23 cellular contexts compared by ENCODE assay signal in the genomic region with DNA sequence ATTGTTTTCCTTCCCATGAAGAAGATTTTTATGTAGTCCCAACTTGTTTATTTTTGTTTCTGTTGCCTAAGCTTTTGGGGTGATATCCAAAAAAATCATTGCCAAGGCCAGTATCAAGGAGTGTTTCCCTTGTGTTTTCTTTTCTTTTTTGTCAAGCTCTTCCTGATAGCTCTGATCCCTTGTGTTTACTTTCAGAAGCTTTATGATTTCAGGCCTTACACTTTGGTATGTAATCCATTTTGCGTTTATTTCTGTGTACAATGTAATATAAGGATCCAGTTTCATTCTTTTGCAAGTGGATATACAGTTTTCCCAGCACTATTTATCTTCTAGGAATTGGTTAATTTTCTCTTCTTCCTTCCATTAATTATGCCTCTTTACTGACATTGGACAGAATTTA.
DNase-seq lines count a peak whose midpoint lies in the region; ATAC-seq, FAIRE-seq and TF ChIP-seq lines count a peak whose summit lies in the region.
"Had no signal": no experiment of that assay in that cellular context is flagged by ENCODE, and none has a peak within 500 bp of the region (broad histone marks: within the 10 kb centered on the region; RNA-seq: fewer than 3 reads in every experiment).

No MANE protein-coding gene starts in this region.

- TF ChIP-seq POLR2A in A549 (IDR thresholded peaks at IDR 0.05; ENCODE audit: low read length), result no peak

- DNase-seq in A549 (ENCODE audit: low read depth in 1 of 2, low spot score in 1 of 2) (no peak), left colon (no peak), OCI-LY7 (ENCODE audit: low spot score) (no peak), Right ventricle myocardium superior (no peak)
- DNase-seq: ACHN; AML-193; BE2C; CD4-positive, alpha-beta T cell; CD8-positive, alpha-beta memory T cell; DMS 273 treated with DMSO at 0.1 percent for 48 hours; DMS79; EL; GDM1; H9 had no signal

- no peaks in the 10 kb centered on the region for H3K9me2 ChIP-seq in OCI-LY7 (ENCODE audit: insufficient read depth, low read length)

- intact Hi-C loops in left colon (cut with DNase I, micrococcal nuclease) (no loop called here), OCI-LY7 (cut with micrococcal nuclease; ENCODE audit: unreplicated experiment) (no loop called here), Right ventricle myocardium superior (cut with DNase I) (no loop called here)

- no peaks in the 10 kb centered on the region for H3K79me2 ChIP-seq in OCI-LY7 (ENCODE audit: insufficient read depth, low read depth, low read length)

- POLR2A ChIA-PET in A549 (lab: Yijun Ruan, JAX) (no interaction called here), OCI-LY7 (lab: Charles Lee) (no interaction called here)

- H3K4me3 ChIP-seq in A549 (no peak overlapping the region), OCI-LY7 (ENCODE audit: low read depth, low read length, poor library complexity, severe bottlenecking) (no peak overlapping the region)
- H3K4me3 ChIP-seq: BLaER1 treated with 17β-estradiol and CSF1 and Interleukin-3, amounts not matched to agents 10 nM and 100 nM; GM12878; GM23338 had no signal

- no peaks in the 10 kb centered on the region for H3K36me3 ChIP-seq in OCI-LY7 (ENCODE audit: insufficient read depth, low read length)
- H3K36me3 ChIP-seq: BLaER1 treated with 17β-estradiol and CSF1 and Interleukin-3, amounts not matched to agents 10 nM and 100 nM had no signal

- H3K27ac ChIP-seq in A549 (no peak overlapping the region), OCI-LY7 (ENCODE audit: low read depth, low read length, poor library complexity, severe bottlenecking) (no peak overlapping the region)
- H3K27ac ChIP-seq: 22Rv1; BLaER1 treated with 17β-estradiol and CSF1 and Interleukin-3, amounts not matched to agents 10 nM and 100 nM had no signal

- no peak for TF ChIP-seq RAD21 in A549 (conservative IDR thresholded peaks at IDR 0.05 in 1 of 2, IDR thresholded peaks at IDR 0.05 in 1 of 2)

- WGBS in A549 (ENCODE audit: missing lambda C conversion rate), result 0% methylated on average over 1 of the region's 1 CpG

- no peak overlapping the region for H2AFZ ChIP-seq in OCI-LY7 (ENCODE audit: low read length)
- H2AFZ ChIP-seq: GM23338 had no signal

- no peak for ATAC-seq in A549
- peak; percentile 84 for ATAC-seq in left colon
- ATAC-seq in Right ventricle myocardium superior (ENCODE audit: poor library complexity), result no peak
- no peak for ATAC-seq in HG03045 (IDR thresholded peaks at IDR 0.05; ENCODE audit: unreplicated experiment)
- ATAC-seq: GM12878, GM23338, HCT116 had no signal

- no TSS peak for BruUV-seq in OCI-LY7 (replicated peaks; lab: Mats Ljungman, UMichigan)

- H3K4me1 ChIP-seq in A549 (no peaks in the 10 kb centered on the region), OCI-LY7 (ENCODE audit: insufficient read depth, low read length, poor library complexity, severe bottlenecking) (no peaks in the 10 kb centered on the region)
- H3K4me1 ChIP-seq: BE2C; BLaER1 treated with 17β-estradiol and CSF1 and Interleukin-3, amounts not matched to agents 10 nM and 100 nM had no signal

- TF ChIP-seq CTCF in A549 (IDR thresholded peaks at IDR 0.05) (no peak), OCI-LY7 (conservative IDR thresholded peaks at IDR 0.05; ENCODE audit: low read length) (no peak)

- no peak overlapping the region for H3K4me2 ChIP-seq in A549
- no peak overlapping the region for H3K4me2 ChIP-seq in OCI-LY7 (ENCODE audit: low read length)
- H3K4me2 ChIP-seq: BLaER1 treated with 17β-estradiol and CSF1 and Interleukin-3, amounts not matched to agents 10 nM and 100 nM; GM23338 had no signal

- CTCF ChIA-PET in A549 (lab: Yijun Ruan, JAX), result no interaction called here
- CTCF ChIA-PET in OCI-LY7 (lab: Charles Lee; ENCODE audit: unreplicated experiment), result no interaction called here

- H4K20me1 ChIP-seq in OCI-LY7 (ENCODE audit: insufficient read depth, low read length), result no peaks in the 10 kb centered on the region
- H4K20me1 ChIP-seq: BLaER1 treated with 17β-estradiol and CSF1 and Interleukin-3, amounts not matched to agents 10 nM and 100 nM had no signal

- H3K9me3 ChIP-seq in A549 (no peaks in the 10 kb centered on the region), OCI-LY7 (ENCODE audit: low read length) (no peaks in the 10 kb centered on the region)
- H3K9me3 ChIP-seq: BE2C had no signal

- FAIRE-seq in A549 (lab: Jason Lieb, UNC), result peak; percentile 90
- FAIRE-seq in colon (lab: Jason Lieb, UNC), result peak; percentile 91
- FAIRE-seq: A204.1, D721Med, GM12878 had no signal

- no peak for TF ChIP-seq EP300 in A549 (IDR thresholded peaks at IDR 0.05)

TF ChIP-seq in A549, 52 proteins besides CTCF, POLR2A, EP300 and RAD21:
- TF ChIP-seq ZC3H11A (IDR thresholded peaks at IDR 0.05), result no peak
